Comparison of ENCODE assay signal across 28 cellular contexts in genomic region chr17:17474341-17474740, GRCh38.
"Had no signal": no experiment of that assay in that cellular context is flagged by ENCODE, and none has a peak within 500 bp of the region (broad histone marks: within the 10 kb centered on the region; RNA-seq: fewer than 3 reads in every experiment).

No MANE protein-coding gene starts in this region.

- H3K27me3 ChIP-seq: gastrocnemius medialis, testis, transverse colon had no signal

- H3K4me3 Mint-ChIP-seq: activated CD4-positive, alpha-beta memory T cell treated with anti-CD3 and anti-CD28 coated beads, Interleukin-2, amount 10 ng/mL, durations not matched to agents 7 days and 5 days; activated CD4-positive, alpha-beta T cell treated with anti-CD3 and anti-CD28 coated beads, Interleukin-2, amount 10 ng/mL, durations not matched to agents 7 days and 5 days; activated T-cell treated with anti-CD3 and anti-CD28 coated beads, Interleukin-2, amount 50 U/mL, for 4 hours; central memory CD8-positive, alpha-beta T cell; WTC11 had no signal

- H3K9me3 ChIP-seq: esophagus squamous epithelium, gastrocnemius medialis, left ventricle myocardium inferior, mucosa of descending colon, psoas muscle, testis, transverse colon had no signal

- H3K9ac ChIP-seq: parathyroid adenoma had no signal

- DNase-seq: activated CD4-positive, alpha-beta memory T cell treated with anti-CD3 and anti-CD28 coated beads, Interleukin-2, amount 10 ng/mL, durations not matched to agents 7 days and 5 days; activated CD4-positive, alpha-beta T cell treated with anti-CD3 and anti-CD28 coated beads for 1 hour; activated CD4-positive, alpha-beta T cell treated with anti-CD3 and anti-CD28 coated beads, Interleukin-2, amount 10 ng/mL, durations not matched to agents 7 days and 5 days; activated CD8-positive, alpha-beta memory T cell treated with anti-CD3 and anti-CD28 coated beads, Interleukin-2, amount 50 U/mL, for 48 hours; activated T-cell treated with anti-CD3 and anti-CD28 coated beads, Interleukin-2, amount 50 U/mL, for 4 hours; anterior cingulate cortex; dermis blood vessel endothelial cell; effector CD4-positive, alpha-beta T cell; esophagus squamous epithelium; gastrocnemius medialis; glutamatergic neuron; islet precursor cell; left ventricle myocardium inferior; mucosa of descending colon; nucleus accumbens; psoas muscle; stimulated activated naive CD4-positive, alpha-beta T cell; T-helper 2 cell; testis; transverse colon had no signal

- H3K36me3 ChIP-seq: esophagus squamous epithelium, gastrocnemius medialis, left ventricle myocardium inferior, transverse colon had no signal

- H3K4me3 ChIP-seq: esophagus squamous epithelium, gastrocnemius medialis, hepatocyte, left ventricle myocardium inferior, mucosa of descending colon, psoas muscle, testis, transverse colon had no signal

- H3K36me3 Mint-ChIP-seq: activated naive CD4-positive, alpha-beta T cell treated with anti-CD3 and anti-CD28 coated beads, Interleukin-2, amount 50 U/mL, for 72 hours; WTC11 had no signal

- H3K9me3 Mint-ChIP-seq: activated CD4-positive, alpha-beta memory T cell treated with anti-CD3 and anti-CD28 coated beads, Interleukin-2, amount 10 ng/mL, durations not matched to agents 7 days and 5 days; activated CD4-positive, alpha-beta T cell treated with anti-CD3 and anti-CD28 coated beads, Interleukin-2, amount 10 ng/mL, durations not matched to agents 7 days and 5 days; activated naive CD4-positive, alpha-beta T cell treated with anti-CD3 and anti-CD28 coated beads, Interleukin-2, amount 50 U/mL, for 72 hours; activated T-cell treated with anti-CD3 and anti-CD28 coated beads, Interleukin-2, amount 50 U/mL, for 4 hours; activated T-helper 2 cell treated with anti-CD3 and anti-CD28 coated beads, Interferon-gamma antibody, Interleukin-2, Interleukin-4, amounts not matched to agents 10 μg/mL and 5 μg/mL and 100 μg/mL, durations not matched to agents 14 hours and 24 hours and 36 hours; central memory CD8-positive, alpha-beta T cell; nephron; WTC11 had no signal

- H3K27ac ChIP-seq: epithelial cell of prostate, esophagus squamous epithelium, gastrocnemius medialis, hepatocyte, left ventricle myocardium inferior, parathyroid adenoma, psoas muscle, testis, transverse colon had no signal

- H3K27ac Mint-ChIP-seq: activated CD4-positive, alpha-beta memory T cell treated with anti-CD3 and anti-CD28 coated beads, Interleukin-2, amount 10 ng/mL, durations not matched to agents 7 days and 5 days; activated CD4-positive, alpha-beta T cell treated with anti-CD3 and anti-CD28 coated beads, Interleukin-2, amount 10 ng/mL, durations not matched to agents 7 days and 5 days; activated naive CD4-positive, alpha-beta T cell treated with anti-CD3 and anti-CD28 coated beads, Interleukin-2, amount 50 U/mL, for 72 hours; activated T-helper 2 cell treated with anti-CD3 and anti-CD28 coated beads, Interferon-gamma antibody, Interleukin-2, Interleukin-4, amounts not matched to agents 10 μg/mL and 5 μg/mL and 100 μg/mL, durations not matched to agents 14 hours and 24 hours and 36 hours; nephron; WTC11 had no signal

- ATAC-seq: activated naive CD4-positive, alpha-beta T cell treated with anti-CD3 and anti-CD28 coated beads, Interleukin-2, amount 50 U/mL, for 72 hours; activated T-cell treated with anti-CD3 and anti-CD28 coated beads, Interleukin-2, amount 50 U/mL, for 4 hours; gastrocnemius medialis; mucosa of descending colon; psoas muscle; WTC11 had no signal
